Comparison of ENCODE assay signal across 1 cellular context in genomic region chr20:44619294-44619693, GRCh38.
TF ChIP-seq lines count a peak whose summit lies in the region.

No MANE protein-coding gene starts in this region.

TF ChIP-seq in GM12878, 131 proteins besides CTCF, POLR2A, EP300 and RAD21:
- TF ChIP-seq TCF12 (IDR thresholded peaks at IDR 0.05; ENCODE audit: low read depth, low read length) (no peak), ASH2L (IDR thresholded peaks at IDR 0.05; ENCODE audit: borderline replicate concordance, low read depth) (no peak)
